ENCODE assay signal across 8 cellular contexts in the genomic region with DNA sequence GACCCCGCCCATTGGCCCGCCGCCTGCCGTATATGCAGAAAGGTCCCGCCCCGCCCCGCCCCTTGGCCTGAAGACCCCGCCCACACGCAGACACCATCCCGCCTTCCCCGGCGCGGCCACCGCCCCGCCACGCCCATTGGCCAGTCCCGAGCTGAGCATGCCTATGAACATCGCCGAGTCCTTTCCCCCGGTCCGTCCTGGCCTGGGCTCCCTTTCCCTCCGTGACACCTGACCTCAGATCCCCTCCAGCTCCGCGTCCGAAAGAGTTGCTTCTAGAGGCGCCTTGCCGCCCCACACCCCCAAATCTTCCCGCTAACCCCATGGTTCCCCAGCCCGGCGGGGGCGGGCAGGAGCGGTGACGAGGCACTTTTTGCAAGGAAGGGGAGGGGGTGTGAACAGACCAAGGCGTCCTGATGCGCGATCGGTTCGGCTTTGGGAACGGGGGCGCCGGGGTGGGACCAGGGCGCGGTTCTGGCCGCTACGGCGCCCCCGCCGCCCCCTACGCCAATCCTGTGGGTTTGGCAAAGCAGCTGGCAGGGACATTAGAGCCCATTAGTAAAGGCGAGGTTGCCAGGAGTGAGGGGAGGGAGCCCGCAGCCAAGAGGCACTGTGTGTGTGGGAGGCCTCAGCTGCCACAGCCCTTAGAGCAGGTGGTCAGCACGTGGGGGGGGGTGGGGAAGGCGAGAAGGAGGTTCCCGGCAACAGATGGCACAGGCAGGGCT. TPM values are rescaled to one million over a fixed set of nuclear protein-coding genes. Genes with fewer than 3 reads are reported as not detected.
A peak's percentile ranks its signal among the peaks of the same experiment; 100 is the strongest.
DNase-seq lines count a peak whose midpoint lies in the region; ATAC-seq and TF ChIP-seq lines count a peak whose summit lies in the region.

No MANE protein-coding gene starts in this region.

- H3K36me3 ChIP-seq in psoas muscle (ENCODE audit: insufficient read depth in 1 of 2, low read depth in 1 of 2), result peaks cover 0 to 26% of the 10 kb centered on the region in 2 donors

- DNase-seq in ELR (ENCODE audit: low read depth) (peak; percentile 90), NCI-H1694 treated with DMSO at 0.1 percent for 48 hours (lab: John Stamatoyannopoulos, UW) (peak; percentile 87), T-helper 17 cell (peak; percentile 69 to 90 (median 86)), amygdala (lab: John Stamatoyannopoulos, UW) (peak; percentile 10 to 96 (median 86)), left ventricle myocardium superior (peak; percentile 98), psoas muscle (peak; percentile 97 to 98), ureter (ENCODE audit: low spot score) (peak; percentile 95)

- H3K4me3 Mint-ChIP-seq in T-helper 17 cell, result peak overlapping the region; percentile 92

- no peaks in the 10 kb centered on the region for H3K9me3 ChIP-seq in T-helper 17 cell (ENCODE audit: control insufficient read depth, low read length, poor library complexity, severe bottlenecking)
- H3K9me3 ChIP-seq in psoas muscle, result no peaks in the 10 kb centered on the region

- peaks cover 8% of the 10 kb centered on the region for H3K4me1 ChIP-seq in psoas muscle

- H3K27ac Mint-ChIP-seq in T-helper 17 cell, result peak overlapping the region; percentile 43

- peak overlapping the region; percentile 72 for H3K4me3 ChIP-seq in psoas muscle

- H3K27me3 Mint-ChIP-seq in T-helper 17 cell, result no peaks in the 10 kb centered on the region

- peak; percentile 62 for ATAC-seq in HG02623 (IDR thresholded peaks at IDR 0.05; ENCODE audit: unreplicated experiment)
- ATAC-seq in T-helper 17 cell, result peak; percentile 92
- ATAC-seq in left ventricle myocardium superior, result peak; percentile 91
- peak; percentile 91 to 95 (median 94) for ATAC-seq in psoas muscle

- H3K27me3 ChIP-seq in psoas muscle (ENCODE audit: insufficient read depth in 3 of 3, low read length in 2 of 3), result no peaks in the 10 kb centered on the region

- H3K4me1 Mint-ChIP-seq in T-helper 17 cell, result peaks cover 10% of the 10 kb centered on the region

- H3K27ac ChIP-seq in psoas muscle, result peak overlapping the region; percentile 83

- no peak for TF ChIP-seq CTCF in psoas muscle (IDR thresholded peaks at IDR 0.05)

- WGBS in psoas muscle, 3 donors, result 2 to 3% (median 2%) methylated on average over 40 to 54 of the region's 54 CpGs

- intact Hi-C loops in left ventricle myocardium superior (cut with micrococcal nuclease), result no loop called here
- intact Hi-C loops in psoas muscle (cut with DNase I), result no loop called here

- peaks cover 2% of the 10 kb centered on the region for H3K36me3 Mint-ChIP-seq in T-helper 17 cell (ENCODE audit: low read depth)

RNA-seq across cellular contexts. Expression of a gene that starts 0.4 kb away (rescaled TPM):
- 1 to 10 TPM; 5.7 to 7.5 TPM for total RNA-seq in T-helper 17 cell
- 16.9 TPM for total RNA-seq in left ventricle myocardium superior
- 10 to 100 TPM; 12.0 to 13.3 (median 12.9) TPM for total RNA-seq in psoas muscle
- 1 to 10 TPM; 3.3 to 5.5 (median 4.1) TPM for polyA plus RNA-seq in psoas muscle
- 30.3 TPM for total RNA-seq in ureter

RNA-seq across cellular contexts. Expression of a gene that starts 25.8 kb away (rescaled TPM):
- total RNA-seq in T-helper 17 cell, result 10 to 100 TPM; 25.1 to 35.6 TPM
- total RNA-seq in left ventricle myocardium superior, result 34.6 TPM
- total RNA-seq in psoas muscle, result 10 to 100 TPM in 3 of 4 donors, 1 to 10 TPM in 1; 6.8 to 16.2 (median 13.7) TPM
- polyA plus RNA-seq in psoas muscle, result 10 to 100 TPM; 13.2 to 43.1 (median 16.1) TPM
- 35.0 TPM for total RNA-seq in ureter

RNA-seq across cellular contexts. Expression of a gene that starts 26.1 kb away (rescaled TPM):
- total RNA-seq in T-helper 17 cell (1 to 10 TPM; 6.5 to 8.3 TPM), left ventricle myocardium superior (12.8 TPM), psoas muscle (10 to 100 TPM in 3 of 4 donors, 1 to 10 TPM in 1; 6.9 to 16.7 (median 14.2) TPM), ureter (35.0 TPM)
- 10 to 100 TPM; 10.2 to 19.2 (median 16.6) TPM for polyA plus RNA-seq in psoas muscle

RNA-seq across cellular contexts. Expression of a gene that starts 59.4 kb away (rescaled TPM):
- total RNA-seq in T-helper 17 cell (1 to 10 TPM; 6.7 to 7.8 TPM), left ventricle myocardium superior (6.7 TPM), psoas muscle (10 to 100 TPM in 2 of 4 donors, 1 to 10 TPM in 2; 6.7 to 13.3 (median 9.6) TPM), ureter (11.3 TPM)
- polyA plus RNA-seq in psoas muscle, result 1 to 10 TPM; 5.1 to 8.9 (median 6.6) TPM

Comparison
In these comparisons a context has a peak if more than half of its experiments do, and no peak if none do; other contexts are left out.
1. Peak in every context shown above with its lines: DNase-seq, ATAC-seq, H3K4me3 ChIP-seq and H3K27ac ChIP-seq.